In genomic region chr2:84925724-84926376, GRCh38 we compare ENCODE assay signal across 7 cellular contexts. TPM values are rescaled to one million over a fixed set of nuclear protein-coding genes. Genes with fewer than 3 reads are reported as not detected.
DNase-seq lines count a peak whose midpoint lies in the region; ATAC-seq lines count a peak whose summit lies in the region.

No MANE protein-coding gene starts in this region.

- intact Hi-C loops in sciatic nerve (cut with DNase I): no loop called here

- H3K4me1 Mint-ChIP-seq in T-helper 1 cell treated with Interleukin-12 subunit alpha and Interleukin-12 subunit beta and Interleukin-4 antibody, amounts not matched to agents 30 μg/mL and 1 μg/mL, for 36 hours (ENCODE audit: low read depth): peaks cover 38% of the 10 kb centered on the region

- H3K9me3 Mint-ChIP-seq in T-helper 1 cell treated with Interleukin-12 subunit alpha and Interleukin-12 subunit beta and Interleukin-4 antibody, amounts not matched to agents 30 μg/mL and 1 μg/mL, for 36 hours: peaks cover 5% of the 10 kb centered on the region

- ATAC-seq in GM18498 (IDR thresholded peaks at IDR 0.05; ENCODE audit: unreplicated experiment) (peak; percentile 83), HG02938 (IDR thresholded peaks at IDR 0.05; ENCODE audit: unreplicated experiment) (peak; percentile 86), sciatic nerve (peak; percentile 90)

- peak overlapping the region; percentile 93 for H3K27ac Mint-ChIP-seq in T-helper 1 cell treated with Interleukin-12 subunit alpha and Interleukin-12 subunit beta and Interleukin-4 antibody, amounts not matched to agents 30 μg/mL and 1 μg/mL, for 36 hours

- DNase-seq in NCI-H1694 treated with DMSO at 0.1 percent for 48 hours (lab: John Stamatoyannopoulos, UW): peak; percentile 88
- DNase-seq in amygdala (lab: John Stamatoyannopoulos, UW): peak; percentile 26 to 95 (median 78)
- peak; percentile 72 for DNase-seq in hepatic stellate cell (ENCODE audit: low spot score)
- peak; percentile 96 for DNase-seq in sciatic nerve (ENCODE audit: low spot score)

- H3K27me3 Mint-ChIP-seq in T-helper 1 cell treated with Interleukin-12 subunit alpha and Interleukin-12 subunit beta and Interleukin-4 antibody, amounts not matched to agents 30 μg/mL and 1 μg/mL, for 36 hours (ENCODE audit: low read depth): no peaks in the 10 kb centered on the region

- H3K36me3 Mint-ChIP-seq in T-helper 1 cell treated with Interleukin-12 subunit alpha and Interleukin-12 subunit beta and Interleukin-4 antibody, amounts not matched to agents 30 μg/mL and 1 μg/mL, for 36 hours (ENCODE audit: low read depth): peaks cover 5% of the 10 kb centered on the region

- H3K4me3 Mint-ChIP-seq in T-helper 1 cell treated with Interleukin-12 subunit alpha and Interleukin-12 subunit beta and Interleukin-4 antibody, amounts not matched to agents 30 μg/mL and 1 μg/mL, for 36 hours: peak overlapping the region; percentile 94

RNA-seq across cellular contexts. Expression of gene TMSB10, which starts 20.4 kb away (rescaled TPM):
- 1,367 TPM for total RNA-seq in sciatic nerve

RNA-seq across cellular contexts. Expression of gene TRABD2A, which starts 45.0 kb away (rescaled TPM):
- 2.1 TPM for total RNA-seq in sciatic nerve

RNA-seq across cellular contexts. Expression of gene KCMF1, which starts 45.1 kb away (rescaled TPM):
- 64.8 TPM for total RNA-seq in sciatic nerve

Comparison
In these comparisons a context has a peak if more than half of its experiments do, and no peak if none do; other contexts are left out.
1. Peak in every context shown above with its lines: DNase-seq and ATAC-seq.